Comparison of ENCODE assay signal across 8 cellular contexts in genomic region chr12:108350511-108350910, GRCh38. TPM values are rescaled to one million over a fixed set of nuclear protein-coding genes. Genes with fewer than 3 reads are reported as not detected.
"Had no signal": no experiment of that assay in that cellular context is flagged by ENCODE, and none has a peak within 500 bp of the region (broad histone marks: within the 10 kb centered on the region; RNA-seq: fewer than 3 reads in every experiment).

No MANE protein-coding gene starts in this region.

- ATAC-seq: HCT116, HepG2 had no signal

- H3K4me3 Mint-ChIP-seq: HFFc6, IgD-negative memory B cell had no signal

- H3K4me3 ChIP-seq: GM23248, HAP-1 had no signal

- H2AFZ ChIP-seq: GM23248 had no signal

- H3K27ac ChIP-seq: GM23248 had no signal

- H3K4me1 Mint-ChIP-seq: IgD-negative memory B cell had no signal

- H3K36me3 ChIP-seq: HAP-1 had no signal

- H3K9ac ChIP-seq: GM23248 had no signal

- H3K27ac Mint-ChIP-seq: HFFc6, IgD-negative memory B cell had no signal

- H3K9me3 ChIP-seq: HAP-1 had no signal

- DNase-seq: GM23248, GOT3, H7, HFFc6 had no signal

- H3K4me1 ChIP-seq: HAP-1 had no signal

RNA-seq across cellular contexts. Expression of gene CMKLR1, which starts 11.4 kb away (rescaled TPM):
- total RNA-seq: HepG2, HFFc6 had no signal
- polyA plus RNA-seq: HepG2 had no signal
